Comparison of ENCODE assay signal across 4 cellular contexts in genomic region chr12:7275482-7275881, GRCh38. TPM values are rescaled to one million over a fixed set of nuclear protein-coding genes. Genes with fewer than 3 reads are reported as not detected.
"Had no signal": no experiment of that assay in that cellular context is flagged by ENCODE, and none has a peak within 500 bp of the region (broad histone marks: within the 10 kb centered on the region; RNA-seq: fewer than 3 reads in every experiment).

No MANE protein-coding gene starts in this region.

RNA-seq across cellular contexts. Expression of gene ACSM4, which starts 28.4 kb away (rescaled TPM):
- total RNA-seq: LHCN-M2, M059J, MCF 10A, NCI-H460 had no signal
